9 cellular contexts compared by ENCODE assay signal in the genomic region with DNA sequence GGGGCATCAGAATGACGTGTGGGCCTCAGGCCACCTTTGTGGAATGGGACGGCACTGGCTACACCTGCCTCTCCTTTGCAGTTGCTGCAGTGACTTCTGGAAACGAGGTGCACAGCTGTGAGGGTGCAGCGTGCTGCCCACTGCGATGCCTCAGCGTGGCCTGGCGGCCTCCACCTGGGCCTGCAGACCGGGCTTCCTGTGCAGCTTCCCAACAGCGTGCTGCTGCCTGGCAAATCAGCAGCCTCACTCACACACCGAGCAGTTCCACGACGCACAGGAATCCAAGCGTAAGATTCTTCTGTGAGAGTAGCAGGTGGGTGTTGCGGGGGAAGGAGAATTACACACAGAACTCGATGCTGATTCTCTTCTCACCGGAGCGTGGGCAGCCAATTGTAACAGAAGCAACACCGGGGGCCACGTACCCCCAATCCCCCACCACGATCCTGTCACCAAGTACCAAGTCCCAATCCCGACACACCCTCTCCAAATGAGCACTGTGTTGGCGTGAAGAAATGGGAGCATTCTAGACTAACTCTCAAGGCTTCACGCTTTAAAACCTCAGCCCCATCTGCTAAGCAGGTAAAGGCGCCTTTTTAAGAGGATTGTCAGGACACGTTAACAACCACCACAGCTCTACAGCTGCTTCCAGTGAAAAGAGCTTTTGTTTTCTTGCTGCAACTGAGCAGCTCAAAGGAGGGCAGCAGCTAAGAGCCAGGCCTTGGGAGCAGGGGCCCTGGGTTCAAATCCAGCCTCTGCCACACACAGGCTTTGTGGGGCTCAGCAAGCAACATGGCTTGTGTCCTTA. TPM values are rescaled to one million over a fixed set of nuclear protein-coding genes. Genes with fewer than 3 reads are reported as not detected.
DNase-seq lines count a peak whose midpoint lies in the region; ATAC-seq and TF ChIP-seq lines count a peak whose summit lies in the region.
"Had no signal": no experiment of that assay in that cellular context is flagged by ENCODE, and none has a peak within 500 bp of the region (broad histone marks: within the 10 kb centered on the region; RNA-seq: fewer than 3 reads in every experiment).

No MANE protein-coding gene starts in this region.

- DNase-seq in HCT116 (ENCODE audit: low read depth, low spot score) (no peak), endodermal cell (no peak), GOT3 (lab: John Stamatoyannopoulos, UW) (no peak), chondrocyte (ENCODE audit: low spot score) (no peak), NCI-H146 treated with DMSO at 0.1 percent for 48 hours (lab: John Stamatoyannopoulos, UW; ENCODE audit: unreplicated experiment) (no peak)
- peak; percentile 58 for DNase-seq in activated CD4-positive, alpha-beta memory T cell treated with anti-CD3 and anti-CD28 coated beads for 36 hours
- DNase-seq in stimulated activated CD4-positive, alpha-beta T cell treated with anti-CD3 and anti-CD28 coated beads, TNF-alpha, amount 100 ng/mL, for 4 hours (ENCODE audit: low read depth in 3 of 3): peak in 2 of 3 experiments; percentile 31 to 55
- DNase-seq: body of pancreas had no signal

- H3K4me1 ChIP-seq in HCT116 (ENCODE audit: control insufficient read depth in 1 of 2, insufficient read depth in 2 of 2, low read length in 2 of 2) (peaks cover 34 to 72% of the 10 kb centered on the region in 2 experiments), endodermal cell (ENCODE audit: control insufficient read depth, insufficient read depth, low read length) (peaks cover 15% of the 10 kb centered on the region)
- H3K4me1 ChIP-seq: body of pancreas had no signal

- H3K79me2 ChIP-seq in HCT116 (ENCODE audit: insufficient read depth, low read length): peaks cover 93% of the 10 kb centered on the region

- CTCF ChIA-PET in HCT116 (lab: Charles Lee): no interaction called here
- CTCF ChIA-PET in activated CD4-positive, alpha-beta memory T cell treated with anti-CD3 and anti-CD28 coated beads for 36 hours (lab: Charles Lee): no interaction called here

- peak overlapping the region; percentile 23; the same call in 1 of the 2 replicates for H3K4me2 ChIP-seq in HCT116 (ENCODE audit: low read length)

- TF ChIP-seq CTCF in HCT116 (IDR thresholded peaks at IDR 0.05 in 2 of 3, conservative IDR thresholded peaks at IDR 0.05 in 1 of 3; ENCODE audit: borderline replicate concordance in 1 of 3, insufficient read depth in 1 of 3, low read depth in 2 of 3, low read length in 2 of 3) (no peak), endodermal cell (conservative IDR thresholded peaks at IDR 0.05) (no peak), chondrocyte (IDR thresholded peaks at IDR 0.05) (no peak)

- WGBS in endodermal cell (ENCODE audit: insufficient coverage in 1 of 2, insufficient read length in 1 of 2), 2 experiments: 92 to 95% methylated on average over 17 to 25 of the region's 25 CpGs

- H3K4me3 ChIP-seq in HCT116 (replicated peaks in 1 of 2; ENCODE audit: low read depth in 1 of 2, low read length in 2 of 2): no peak overlapping the region
- H3K4me3 ChIP-seq in endodermal cell (ENCODE audit: low read length): no peak overlapping the region
- H3K4me3 ChIP-seq: body of pancreas had no signal

- H3K27me3 ChIP-seq in HCT116 (ENCODE audit: insufficient read depth, low read length) (no peaks in the 10 kb centered on the region), endodermal cell (ENCODE audit: control insufficient read depth, insufficient read depth, low read length, poor library complexity, severe bottlenecking) (no peaks in the 10 kb centered on the region)
- H3K27me3 ChIP-seq: body of pancreas had no signal

- TF ChIP-seq RAD21 in HCT116 (IDR thresholded peaks at IDR 0.05; ENCODE audit: low read depth): no peak

- H3K4me3 Mint-ChIP-seq in activated CD4-positive, alpha-beta memory T cell treated with anti-CD3 and anti-CD28 coated beads for 36 hours: peak overlapping the region; percentile 18
- H3K4me3 Mint-ChIP-seq in endodermal cell: no peak overlapping the region
- H3K4me3 Mint-ChIP-seq in chondrocyte (ENCODE audit: unreplicated experiment): no peak overlapping the region

- H3K9me3 ChIP-seq in HCT116 (ENCODE audit: control insufficient read depth in 1 of 2, insufficient read depth in 1 of 2, low read depth in 1 of 2, low read length in 2 of 2) (no peaks in the 10 kb centered on the region), endodermal cell (ENCODE audit: control insufficient read depth, low read length) (no peaks in the 10 kb centered on the region)
- H3K9me3 ChIP-seq: body of pancreas had no signal

- no peaks in the 10 kb centered on the region for H3K9me2 ChIP-seq in HCT116 (ENCODE audit: insufficient read depth)

- peak overlapping the region; percentile 92 for H3K27ac Mint-ChIP-seq in activated CD4-positive, alpha-beta memory T cell treated with anti-CD3 and anti-CD28 coated beads for 36 hours
- peak overlapping the region; percentile 48 for H3K27ac Mint-ChIP-seq in endodermal cell
- H3K27ac Mint-ChIP-seq in chondrocyte (ENCODE audit: unreplicated experiment): no peak overlapping the region

- H3K27ac ChIP-seq in HCT116 (ENCODE audit: low read depth, low read length): no peak overlapping the region
- H3K27ac ChIP-seq in endodermal cell (ENCODE audit: low read depth, low read length): no peak overlapping the region
- H3K27ac ChIP-seq: body of pancreas had no signal

- H3K36me3 ChIP-seq in HCT116 (ENCODE audit: control insufficient read depth in 1 of 2, insufficient read depth in 2 of 2, low read length in 2 of 2) (peaks cover 23 to 49% of the 10 kb centered on the region in 2 experiments), endodermal cell (ENCODE audit: control insufficient read depth, insufficient read depth, low read length) (peaks cover 91% of the 10 kb centered on the region)

- H3K27me3 Mint-ChIP-seq in activated CD4-positive, alpha-beta memory T cell treated with anti-CD3 and anti-CD28 coated beads for 36 hours: no peaks in the 10 kb centered on the region
- H3K27me3 Mint-ChIP-seq in endodermal cell (ENCODE audit: insufficient read depth) (no peaks in the 10 kb centered on the region), chondrocyte (ENCODE audit: low read depth) (no peaks in the 10 kb centered on the region)

- peaks cover 73% of the 10 kb centered on the region for H3K36me3 Mint-ChIP-seq in activated CD4-positive, alpha-beta memory T cell treated with anti-CD3 and anti-CD28 coated beads for 36 hours
- H3K36me3 Mint-ChIP-seq in endodermal cell (ENCODE audit: low read depth): peaks cover 71% of the 10 kb centered on the region
- H3K36me3 Mint-ChIP-seq in chondrocyte (ENCODE audit: low read depth): peaks cover 28% of the 10 kb centered on the region

- no peaks in the 10 kb centered on the region for H3K9me3 Mint-ChIP-seq in activated CD4-positive, alpha-beta memory T cell treated with anti-CD3 and anti-CD28 coated beads for 36 hours
- no peaks in the 10 kb centered on the region for H3K9me3 Mint-ChIP-seq in endodermal cell
- no peaks in the 10 kb centered on the region for H3K9me3 Mint-ChIP-seq in chondrocyte (ENCODE audit: low read depth)

- POLR2A ChIA-PET in HCT116 (lab: Charles Lee): no interaction called here
- POLR2A ChIA-PET in activated CD4-positive, alpha-beta memory T cell treated with anti-CD3 and anti-CD28 coated beads for 36 hours (lab: Charles Lee): interaction anchor here (0.6 to 1.6 kb wide), 3 partner anchors 9 to 18 kb away, joined by 3 to 5 read pairs (median 4); no protein-coding TSS in a partner anchor

- intact Hi-C loops in HCT116 (cut with micrococcal nuclease): no loop called here
- intact Hi-C loops in activated CD4-positive, alpha-beta memory T cell treated with anti-CD3 and anti-CD28 coated beads for 36 hours (cut with micrococcal nuclease): loop anchor here (10.0 kb wide), 1 partner anchor 335 kb away; no protein-coding TSS in a partner anchor

- RAD21 ChIA-PET in HCT116 (lab: Charles Lee; ENCODE audit: low non-redundant PET in 1 of 2, low total read pairs in 2 of 2, uncharacterized antibody in 2 of 2, unreplicated experiment in 2 of 2): no interaction called here

- ATAC-seq in HCT116 (no peak), HG02623 (IDR thresholded peaks at IDR 0.05; ENCODE audit: unreplicated experiment) (no peak)
- ATAC-seq: body of pancreas had no signal

- no peak for TF ChIP-seq POLR2A in HCT116 (IDR thresholded peaks at IDR 0.05; ENCODE audit: borderline replicate concordance, extremely low read depth, insufficient read depth, insufficient read length)

- no TSS peak for BruUV-seq in HCT116 (replicated peaks; lab: Mats Ljungman, UMichigan)

- H3K9ac ChIP-seq in HCT116 (ENCODE audit: low read length) (no peak overlapping the region), endodermal cell (ENCODE audit: extremely low read depth, low read length, poor library complexity, severe bottlenecking) (no peak overlapping the region)

- peaks cover 98% of the 10 kb centered on the region for H3K4me1 Mint-ChIP-seq in activated CD4-positive, alpha-beta memory T cell treated with anti-CD3 and anti-CD28 coated beads for 36 hours (ENCODE audit: low read depth)
- H3K4me1 Mint-ChIP-seq in endodermal cell: peaks cover 42% of the 10 kb centered on the region
- H3K4me1 Mint-ChIP-seq in chondrocyte (ENCODE audit: low read depth): peaks cover 91% of the 10 kb centered on the region

- H4K20me1 ChIP-seq in HCT116 (ENCODE audit: insufficient read depth): no peaks in the 10 kb centered on the region; the same call in 1 of the 2 replicates

- H2AFZ ChIP-seq in HCT116 (ENCODE audit: low read depth, low read length, poor library complexity, severe bottlenecking): no peak overlapping the region

TF ChIP-seq in HCT116, 20 proteins besides CTCF, POLR2A, EP300 and RAD21:
- TF ChIP-seq FOSL1 (IDR thresholded peaks at IDR 0.05; ENCODE audit: low read depth) (no peak), YY1 (IDR thresholded peaks at IDR 0.05; ENCODE audit: extremely low read depth, insufficient replicate concordance, low read depth, low read length) (no peak), ZNF274 (IDR thresholded peaks at IDR 0.05; ENCODE audit: low read depth, low read length) (no peak), EGR1 (IDR thresholded peaks at IDR 0.05; ENCODE audit: low read depth) (no peak), JUND (IDR thresholded peaks at IDR 0.05) (no peak)

RNA-seq across cellular contexts. Expression of gene WDR1, which starts 16.9 kb away (rescaled TPM):
- total RNA-seq in HCT116 (2021; ENCODE audit: unreplicated experiment) (223 TPM), endodermal cell (100 to 1,000 TPM; 222 to 345 TPM), chondrocyte (312 to 483 TPM (median 462 TPM) in 3 replicates)
- 207 and 243 TPM in 2 replicates for polyA plus RNA-seq in HCT116 (2012)
- 100 to 1,000 TPM; 351 to 353 TPM for total RNA-seq in activated CD4-positive, alpha-beta memory T cell treated with anti-CD3 and anti-CD28 coated beads for 36 hours
- polyA plus RNA-seq in endodermal cell (2013, experiment 1 of 2): 127 TPM
- polyA plus RNA-seq in endodermal cell (2013, experiment 2 of 2): 106 TPM

Comparison
In these comparisons a context has a peak if more than half of its experiments do, and no peak if none do; other contexts are left out.
1. DNase-seq: peak in activated CD4-positive, alpha-beta memory T cell treated with anti-CD3 and anti-CD28 coated beads for 36 hours (single experiment) and stimulated activated CD4-positive, alpha-beta T cell treated with anti-CD3 and anti-CD28 coated beads, TNF-alpha, amount 100 ng/mL, for 4 hours (2 of 3); none in HCT116 (single experiment), endodermal cell (single experiment), GOT3 (single experiment), chondrocyte (single experiment) and NCI-H146 treated with DMSO at 0.1 percent for 48 hours (single experiment).